11 cellular contexts compared by ENCODE assay signal in the genomic region with DNA sequence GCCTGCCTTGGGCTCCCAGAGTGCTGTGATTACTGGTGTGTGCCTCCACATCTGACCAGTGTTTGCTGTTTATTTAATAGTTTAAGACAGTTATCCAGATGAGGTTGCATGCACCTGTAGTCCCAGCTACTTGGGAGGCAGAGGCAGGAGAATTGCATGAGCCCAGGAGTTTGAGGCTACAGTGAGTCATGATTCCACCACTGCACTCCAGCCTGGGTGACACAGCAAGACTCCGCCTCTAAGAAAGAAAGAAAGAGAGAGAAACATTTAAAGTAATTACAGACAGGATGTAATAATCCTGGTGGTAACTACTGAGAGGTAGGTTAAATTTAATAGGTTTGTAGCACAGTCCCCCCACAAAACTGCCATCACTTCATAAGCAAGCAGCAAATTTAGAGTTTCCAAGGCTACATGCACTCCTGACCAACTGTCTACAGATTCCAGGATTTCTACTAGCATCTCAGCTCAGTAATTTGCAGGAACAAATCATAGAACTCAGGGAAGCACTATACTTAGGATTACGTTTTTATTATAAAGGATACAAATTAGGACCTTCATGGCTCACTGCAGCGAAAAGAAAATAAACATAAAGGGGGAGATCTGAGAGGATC.
DNase-seq lines count a peak whose midpoint lies in the region; ATAC-seq, FAIRE-seq and TF ChIP-seq lines count a peak whose summit lies in the region.
"Had no signal": no experiment of that assay in that cellular context is flagged by ENCODE, and none has a peak within 500 bp of the region (broad histone marks: within the 10 kb centered on the region; RNA-seq: fewer than 3 reads in every experiment).

No MANE protein-coding gene starts in this region.

- TF ChIP-seq CTCF in WTC11 (IDR thresholded peaks at IDR 0.05) (no peak), fibroblast of villous mesenchyme (IDR thresholded peaks at IDR 0.05; ENCODE audit: insufficient read depth, low read depth, low read length) (no peak)

- peak; percentile 20 for DNase-seq in stimulated activated CD4-positive, alpha-beta T cell treated with anti-CD3 and anti-CD28 coated beads, Interleukin-15, amount 100 ng/mL, for 24 hours
- DNase-seq in stimulated activated CD4-positive, alpha-beta T cell treated with anti-CD3 and anti-CD28 coated beads, Interleukin-12 subunit alpha, Interleukin-12 subunit beta, amount 100 ng/mL, for 4 hours: no peak
- DNase-seq in WTC11 (ENCODE audit: low spot score) (no peak), fibroblast of villous mesenchyme (ENCODE audit: low read depth) (peak; percentile 33), urothelium cell line (ENCODE audit: low spot score) (peak; percentile 3), dermis blood vessel endothelial cell (no peak), NCI-H1436 treated with DMSO at 0.1 percent for 48 hours (lab: John Stamatoyannopoulos, UW) (no peak)
- DNase-seq: amygdala, SHP77 treated with DMSO at 0.1 percent for 48 hours had no signal

- no peak for FAIRE-seq in urothelium cell line (lab: Jason Lieb, UNC)

- H3K9me3 Mint-ChIP-seq in WTC11: peaks cover 7% of the 10 kb centered on the region; the same call in 1 of the 2 replicates

- H3K4me3 Mint-ChIP-seq in WTC11: peak overlapping the region; percentile 10; the same call in 1 of the 2 replicates
- H3K4me3 Mint-ChIP-seq: memory B cell had no signal

- ATAC-seq in WTC11 (peak; percentile 6; the same call in 1 of the 2 replicates), GM18519 (IDR thresholded peaks at IDR 0.05; ENCODE audit: low FRiP score, unreplicated experiment) (no peak)

- POLR2A ChIA-PET in WTC11 (lab: Charles Lee): no interaction called here

- peaks cover 31% of the 10 kb centered on the region for H3K36me3 Mint-ChIP-seq in WTC11

- peaks cover 63% of the 10 kb centered on the region for H3K4me1 Mint-ChIP-seq in WTC11
- H3K4me1 Mint-ChIP-seq: memory B cell had no signal

- no peak overlapping the region for H3K4me3 ChIP-seq in fibroblast of villous mesenchyme (ENCODE audit: low read depth, low read length)

- CTCF ChIA-PET in WTC11 (lab: Charles Lee): no interaction called here

- peak overlapping the region; percentile 94 for H3K27ac Mint-ChIP-seq in WTC11
- H3K27ac Mint-ChIP-seq: memory B cell had no signal

- H3K27me3 Mint-ChIP-seq in WTC11 (ENCODE audit: low read depth): no peaks in the 10 kb centered on the region
- H3K27me3 Mint-ChIP-seq: memory B cell had no signal

TF ChIP-seq in WTC11, 78 proteins besides CTCF, POLR2A, EP300 and RAD21:
- TF ChIP-seq SOX15 (CRISPR knock-in tag; IDR thresholded peaks at IDR 0.05): no peak
- TF ChIP-seq, protein P1, sequence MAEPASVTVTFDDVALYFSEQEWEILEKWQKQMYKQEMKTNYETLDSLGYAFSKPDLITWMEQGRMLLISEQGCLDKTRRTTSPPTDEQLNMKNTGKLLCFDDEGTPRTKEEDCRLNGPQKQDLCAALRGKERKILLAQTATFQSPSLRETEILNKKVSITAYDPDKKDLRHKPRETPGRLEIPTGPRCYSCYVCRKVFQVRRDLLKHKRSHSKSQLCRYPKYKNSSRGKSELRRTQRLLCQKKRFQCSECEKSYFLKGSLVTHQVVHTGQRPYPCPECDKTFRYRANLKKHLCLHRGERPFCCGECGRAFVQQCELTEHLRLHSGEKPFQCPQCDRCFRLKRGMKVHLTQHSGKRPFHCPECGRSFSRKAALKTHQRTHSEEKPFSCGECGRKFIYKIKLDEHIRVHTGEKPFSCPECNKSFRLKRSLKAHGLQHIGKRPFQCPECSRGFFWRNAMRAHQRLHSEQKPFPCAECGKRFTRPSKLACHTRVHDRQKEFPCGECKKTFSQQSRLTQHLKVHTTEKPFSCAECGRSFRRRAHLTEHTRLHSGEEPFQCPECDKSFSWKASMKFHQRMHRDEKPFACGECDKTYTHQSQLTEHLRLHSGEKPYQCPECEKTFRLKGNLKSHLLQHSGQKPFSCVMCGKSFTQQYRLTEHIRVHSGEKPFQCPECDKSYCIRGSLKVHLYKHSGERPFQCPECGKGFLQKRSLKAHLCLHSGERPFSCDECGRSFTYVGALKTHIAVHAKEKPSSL (CRISPR knock-in tag; conservative IDR thresholded peaks at IDR 0.05): no peak
- TF ChIP-seq, protein P2, sequence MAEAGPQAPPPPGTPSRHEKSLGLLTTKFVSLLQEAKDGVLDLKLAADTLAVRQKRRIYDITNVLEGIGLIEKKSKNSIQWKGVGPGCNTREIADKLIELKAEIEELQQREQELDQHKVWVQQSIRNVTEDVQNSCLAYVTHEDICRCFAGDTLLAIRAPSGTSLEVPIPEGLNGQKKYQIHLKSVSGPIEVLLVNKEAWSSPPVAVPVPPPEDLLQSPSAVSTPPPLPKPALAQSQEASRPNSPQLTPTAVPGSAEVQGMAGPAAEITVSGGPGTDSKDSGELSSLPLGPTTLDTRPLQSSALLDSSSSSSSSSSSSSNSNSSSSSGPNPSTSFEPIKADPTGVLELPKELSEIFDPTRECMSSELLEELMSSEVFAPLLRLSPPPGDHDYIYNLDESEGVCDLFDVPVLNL (CRISPR knock-in tag; IDR thresholded peaks at IDR 0.05; ENCODE audit: borderline replicate concordance, low read depth): no peak

Comparison
In these comparisons a context has a peak if more than half of its experiments do, and no peak if none do; other contexts are left out.
1. DNase-seq: peak in stimulated activated CD4-positive, alpha-beta T cell treated with anti-CD3 and anti-CD28 coated beads, Interleukin-15, amount 100 ng/mL, for 24 hours (single experiment), fibroblast of villous mesenchyme (single experiment) and urothelium cell line (single experiment); none in stimulated activated CD4-positive, alpha-beta T cell treated with anti-CD3 and anti-CD28 coated beads, Interleukin-12 subunit alpha, Interleukin-12 subunit beta, amount 100 ng/mL, for 4 hours (single experiment), WTC11 (single experiment), dermis blood vessel endothelial cell (single experiment) and NCI-H1436 treated with DMSO at 0.1 percent for 48 hours (single experiment).